ENCODE assay signal across 1 cellular context in genomic region chr10:63520463-63521388, GRCh38.
TF ChIP-seq lines count a peak whose summit lies in the region.

No MANE protein-coding gene starts in this region.

TF ChIP-seq in HepG2, 621 proteins besides CTCF, POLR2A, EP300 and RAD21 (continued from another document and continues in another):
- peak; percentile 73 for TF ChIP-seq POLR2G (IDR thresholded peaks at IDR 0.05; ENCODE audit: low read depth, low read length)
- peak; percentile 70 for TF ChIP-seq TAF1 (CRISPR knock-in tag; IDR thresholded peaks at IDR 0.05)
- no peak for TF ChIP-seq SCMH1 (CRISPR knock-in tag; IDR thresholded peaks at IDR 0.05; ENCODE audit: borderline replicate concordance)
- TF ChIP-seq ZNF263 (CRISPR knock-in tag; IDR thresholded peaks at IDR 0.05): peak; percentile 46; the same call in 1 of the 2 replicates
- TF ChIP-seq ZNF652 (CRISPR knock-in tag; IDR thresholded peaks at IDR 0.05; ENCODE audit: borderline replicate concordance, low read depth): no peak
- TF ChIP-seq ZNF816 (CRISPR knock-in tag; IDR thresholded peaks at IDR 0.05; ENCODE audit: borderline replicate concordance): peak; percentile 34; the same call in 1 of the 2 replicates
- TF ChIP-seq, protein P1, sequence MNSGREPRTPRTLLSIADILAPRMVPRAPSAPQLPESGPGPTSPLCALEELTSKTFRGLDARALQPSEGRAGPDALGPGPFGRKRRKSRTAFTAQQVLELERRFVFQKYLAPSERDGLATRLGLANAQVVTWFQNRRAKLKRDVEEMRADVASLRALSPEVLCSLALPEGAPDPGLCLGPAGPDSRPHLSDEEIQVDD (CRISPR knock-in tag; IDR thresholded peaks at IDR 0.05; ENCODE audit: borderline replicate concordance): no peak
- peak; percentile 76 for TF ChIP-seq PHF21A (CRISPR knock-in tag; IDR thresholded peaks at IDR 0.05)
- peak; percentile 25; the same call in 1 of the 2 replicates for TF ChIP-seq ZHX1 (CRISPR knock-in tag; IDR thresholded peaks at IDR 0.05; ENCODE audit: low read depth)
- 0 out of 2 replicates have a peak, but pooled peaks have one; percentile 31 for TF ChIP-seq HMG20B (CRISPR knock-in tag; conservative IDR thresholded peaks at IDR 0.05)
- TF ChIP-seq, protein P2, sequence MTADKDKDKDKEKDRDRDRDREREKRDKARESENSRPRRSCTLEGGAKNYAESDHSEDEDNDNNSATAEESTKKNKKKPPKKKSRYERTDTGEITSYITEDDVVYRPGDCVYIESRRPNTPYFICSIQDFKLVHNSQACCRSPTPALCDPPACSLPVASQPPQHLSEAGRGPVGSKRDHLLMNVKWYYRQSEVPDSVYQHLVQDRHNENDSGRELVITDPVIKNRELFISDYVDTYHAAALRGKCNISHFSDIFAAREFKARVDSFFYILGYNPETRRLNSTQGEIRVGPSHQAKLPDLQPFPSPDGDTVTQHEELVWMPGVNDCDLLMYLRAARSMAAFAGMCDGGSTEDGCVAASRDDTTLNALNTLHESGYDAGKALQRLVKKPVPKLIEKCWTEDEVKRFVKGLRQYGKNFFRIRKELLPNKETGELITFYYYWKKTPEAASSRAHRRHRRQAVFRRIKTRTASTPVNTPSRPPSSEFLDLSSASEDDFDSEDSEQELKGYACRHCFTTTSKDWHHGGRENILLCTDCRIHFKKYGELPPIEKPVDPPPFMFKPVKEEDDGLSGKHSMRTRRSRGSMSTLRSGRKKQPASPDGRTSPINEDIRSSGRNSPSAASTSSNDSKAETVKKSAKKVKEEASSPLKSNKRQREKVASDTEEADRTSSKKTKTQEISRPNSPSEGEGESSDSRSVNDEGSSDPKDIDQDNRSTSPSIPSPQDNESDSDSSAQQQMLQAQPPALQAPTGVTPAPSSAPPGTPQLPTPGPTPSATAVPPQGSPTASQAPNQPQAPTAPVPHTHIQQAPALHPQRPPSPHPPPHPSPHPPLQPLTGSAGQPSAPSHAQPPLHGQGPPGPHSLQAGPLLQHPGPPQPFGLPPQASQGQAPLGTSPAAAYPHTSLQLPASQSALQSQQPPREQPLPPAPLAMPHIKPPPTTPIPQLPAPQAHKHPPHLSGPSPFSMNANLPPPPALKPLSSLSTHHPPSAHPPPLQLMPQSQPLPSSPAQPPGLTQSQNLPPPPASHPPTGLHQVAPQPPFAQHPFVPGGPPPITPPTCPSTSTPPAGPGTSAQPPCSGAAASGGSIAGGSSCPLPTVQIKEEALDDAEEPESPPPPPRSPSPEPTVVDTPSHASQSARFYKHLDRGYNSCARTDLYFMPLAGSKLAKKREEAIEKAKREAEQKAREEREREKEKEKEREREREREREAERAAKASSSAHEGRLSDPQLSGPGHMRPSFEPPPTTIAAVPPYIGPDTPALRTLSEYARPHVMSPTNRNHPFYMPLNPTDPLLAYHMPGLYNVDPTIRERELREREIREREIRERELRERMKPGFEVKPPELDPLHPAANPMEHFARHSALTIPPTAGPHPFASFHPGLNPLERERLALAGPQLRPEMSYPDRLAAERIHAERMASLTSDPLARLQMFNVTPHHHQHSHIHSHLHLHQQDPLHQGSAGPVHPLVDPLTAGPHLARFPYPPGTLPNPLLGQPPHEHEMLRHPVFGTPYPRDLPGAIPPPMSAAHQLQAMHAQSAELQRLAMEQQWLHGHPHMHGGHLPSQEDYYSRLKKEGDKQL (CRISPR knock-in tag; IDR thresholded peaks at IDR 0.05; ENCODE audit: low read depth): no peak
- peak; percentile 78 for TF ChIP-seq ZNF547 (CRISPR knock-in tag; IDR thresholded peaks at IDR 0.05)
- peak; percentile 44; the same call in 1 of the 2 replicates for TF ChIP-seq YEATS4 (CRISPR knock-in tag; IDR thresholded peaks at IDR 0.05; ENCODE audit: borderline replicate concordance)
- peak; percentile 73; the same call in 1 of the 2 replicates for TF ChIP-seq ZNF44 (CRISPR knock-in tag; IDR thresholded peaks at IDR 0.05)
- 0 out of 2 replicates have a peak, but pooled peaks have one; percentile 18 for TF ChIP-seq ZBTB7A (CRISPR knock-in tag; IDR thresholded peaks at IDR 0.05)
- TF ChIP-seq HMGXB4 (CRISPR knock-in tag; IDR thresholded peaks at IDR 0.05; ENCODE audit: borderline replicate concordance in 1 of 2, low read depth in 1 of 2): peak; percentile 8 to 62; a peak in 2 of 4 replicates
- no peak for TF ChIP-seq ZNF101 (CRISPR knock-in tag; IDR thresholded peaks at IDR 0.05; ENCODE audit: borderline replicate concordance, low read depth)
- TF ChIP-seq ZNF768 (CRISPR knock-in tag; IDR thresholded peaks at IDR 0.05): peak; percentile 23; the same call in 1 of the 2 replicates
- TF ChIP-seq RXRA (CRISPR knock-in tag; IDR thresholded peaks at IDR 0.05): peak; percentile 31; the same call in 1 of the 2 replicates
- TF ChIP-seq, protein P3, sequence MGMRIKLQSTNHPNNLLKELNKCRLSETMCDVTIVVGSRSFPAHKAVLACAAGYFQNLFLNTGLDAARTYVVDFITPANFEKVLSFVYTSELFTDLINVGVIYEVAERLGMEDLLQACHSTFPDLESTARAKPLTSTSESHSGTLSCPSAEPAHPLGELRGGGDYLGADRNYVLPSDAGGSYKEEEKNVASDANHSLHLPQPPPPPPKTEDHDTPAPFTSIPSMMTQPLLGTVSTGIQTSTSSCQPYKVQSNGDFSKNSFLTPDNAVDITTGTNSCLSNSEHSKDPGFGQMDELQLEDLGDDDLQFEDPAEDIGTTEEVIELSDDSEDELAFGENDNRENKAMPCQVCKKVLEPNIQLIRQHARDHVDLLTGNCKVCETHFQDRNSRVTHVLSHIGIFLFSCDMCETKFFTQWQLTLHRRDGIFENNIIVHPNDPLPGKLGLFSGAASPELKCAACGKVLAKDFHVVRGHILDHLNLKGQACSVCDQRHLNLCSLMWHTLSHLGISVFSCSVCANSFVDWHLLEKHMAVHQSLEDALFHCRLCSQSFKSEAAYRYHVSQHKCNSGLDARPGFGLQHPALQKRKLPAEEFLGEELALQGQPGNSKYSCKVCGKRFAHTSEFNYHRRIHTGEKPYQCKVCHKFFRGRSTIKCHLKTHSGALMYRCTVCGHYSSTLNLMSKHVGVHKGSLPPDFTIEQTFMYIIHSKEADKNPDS (CRISPR knock-in tag; IDR thresholded peaks at IDR 0.05): no peak
- TF ChIP-seq RNF2 (conservative IDR thresholded peaks at IDR 0.05; ENCODE audit: low read depth): peak; percentile 77
- peak; percentile 76; the same call in 1 of the 2 replicates for TF ChIP-seq ZNF501 (CRISPR knock-in tag; IDR thresholded peaks at IDR 0.05)
- TF ChIP-seq GATA4 (IDR thresholded peaks at IDR 0.05; ENCODE audit: borderline replicate concordance, low read depth): 0 out of 2 replicates have a peak, but pooled peaks have one; percentile 16
- TF ChIP-seq ZNF782 (CRISPR knock-in tag; IDR thresholded peaks at IDR 0.05; ENCODE audit: borderline replicate concordance): no peak
- 0 out of 2 replicates have a peak, but pooled peaks have one; percentile 36 for TF ChIP-seq PATZ1 (CRISPR knock-in tag; IDR thresholded peaks at IDR 0.05)
- no peak for TF ChIP-seq ZNF839 (CRISPR knock-in tag; IDR thresholded peaks at IDR 0.05; ENCODE audit: borderline replicate concordance)
- TF ChIP-seq ZBTB26 (CRISPR knock-in tag; IDR thresholded peaks at IDR 0.05; ENCODE audit: borderline replicate concordance): no peak
- TF ChIP-seq ZBTB20 (CRISPR knock-in tag; IDR thresholded peaks at IDR 0.05; ENCODE audit: borderline replicate concordance, low read depth): peak; percentile 34; the same call in 1 of the 2 replicates
- TF ChIP-seq SAP130 (CRISPR knock-in tag; IDR thresholded peaks at IDR 0.05; ENCODE audit: low read depth): peak; percentile 33; the same call in 1 of the 2 replicates
- TF ChIP-seq SMAD1 (CRISPR knock-in tag; IDR thresholded peaks at IDR 0.05; ENCODE audit: borderline replicate concordance, low read depth): no peak
- TF ChIP-seq ZNF792 (CRISPR knock-in tag; IDR thresholded peaks at IDR 0.05): no peak
- TF ChIP-seq PPARG (CRISPR knock-in tag; conservative IDR thresholded peaks at IDR 0.05): peak; percentile 14; the same call in 1 of the 2 replicates
- TF ChIP-seq POLR2AphosphoS5 (IDR thresholded peaks at IDR 0.05; ENCODE audit: low read depth, low read length): peak; percentile 54
- peak; percentile 53; the same call in 1 of the 2 replicates for TF ChIP-seq MYC (CRISPR knock-in tag; IDR thresholded peaks at IDR 0.05; ENCODE audit: borderline replicate concordance)
- 0 out of 2 replicates have a peak, but pooled peaks have one; percentile 43 for TF ChIP-seq ZNF598 (CRISPR knock-in tag; IDR thresholded peaks at IDR 0.05; ENCODE audit: borderline replicate concordance)
- TF ChIP-seq NPAS2 (CRISPR knock-in tag; IDR thresholded peaks at IDR 0.05; ENCODE audit: borderline replicate concordance): no peak
- TF ChIP-seq ZFY (CRISPR knock-in tag; IDR thresholded peaks at IDR 0.05): peak; percentile 85; the same call in 1 of the 2 replicates
- no peak for TF ChIP-seq GABPA (IDR thresholded peaks at IDR 0.05; ENCODE audit: low read depth, low read length)
- TF ChIP-seq GABPA (CRISPR knock-in tag; IDR thresholded peaks at IDR 0.05; ENCODE audit: low read depth): peak; percentile 38; the same call in 1 of the 2 replicates
- TF ChIP-seq, protein P4, sequence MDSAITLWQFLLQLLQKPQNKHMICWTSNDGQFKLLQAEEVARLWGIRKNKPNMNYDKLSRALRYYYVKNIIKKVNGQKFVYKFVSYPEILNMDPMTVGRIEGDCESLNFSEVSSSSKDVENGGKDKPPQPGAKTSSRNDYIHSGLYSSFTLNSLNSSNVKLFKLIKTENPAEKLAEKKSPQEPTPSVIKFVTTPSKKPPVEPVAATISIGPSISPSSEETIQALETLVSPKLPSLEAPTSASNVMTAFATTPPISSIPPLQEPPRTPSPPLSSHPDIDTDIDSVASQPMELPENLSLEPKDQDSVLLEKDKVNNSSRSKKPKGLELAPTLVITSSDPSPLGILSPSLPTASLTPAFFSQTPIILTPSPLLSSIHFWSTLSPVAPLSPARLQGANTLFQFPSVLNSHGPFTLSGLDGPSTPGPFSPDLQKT (CRISPR knock-in tag; IDR thresholded peaks at IDR 0.05; ENCODE audit: borderline replicate concordance): no peak
- no peak for TF ChIP-seq IRF2 (CRISPR knock-in tag; IDR thresholded peaks at IDR 0.05)
